ENCODE assay signal across 33 cellular contexts in the genomic region with DNA sequence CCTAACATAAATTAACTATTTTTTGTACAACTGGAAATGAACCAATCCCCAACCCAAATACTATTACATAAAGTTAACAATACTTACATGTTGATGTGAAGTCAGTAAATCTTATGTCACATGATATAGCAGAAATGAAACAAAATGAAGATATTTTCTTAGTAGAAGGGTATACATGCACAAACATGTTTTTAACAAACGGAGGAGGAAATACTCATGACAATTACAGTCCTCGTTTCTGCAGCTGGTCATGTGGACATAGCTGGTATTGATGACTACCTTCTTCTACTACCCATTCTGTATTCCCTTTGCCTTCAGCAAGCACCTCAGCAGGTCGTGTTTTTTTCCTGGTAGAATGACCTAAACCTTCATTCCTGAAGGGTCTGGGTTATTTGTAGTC.
A peak's percentile ranks its signal among the peaks of the same experiment; 100 is the strongest.
DNase-seq lines count a peak whose midpoint lies in the region; ATAC-seq, FAIRE-seq and TF ChIP-seq lines count a peak whose summit lies in the region.
"Had no signal": no experiment of that assay in that cellular context is flagged by ENCODE, and none has a peak within 500 bp of the region (broad histone marks: within the 10 kb centered on the region; RNA-seq: fewer than 3 reads in every experiment).

No MANE protein-coding gene starts in this region.

- H3K4me3 ChIP-seq in bronchial epithelial cell (ENCODE audit: low read depth, low read length) (no peak overlapping the region), epithelial cell of esophagus (ENCODE audit: low read length) (no peak overlapping the region), mesenchymal stem cell (ENCODE audit: insufficient read depth in 1 of 2, low read depth in 1 of 2, low read length in 2 of 2) (no peak overlapping the region)
- H3K4me3 ChIP-seq in naive thymus-derived CD4-positive, alpha-beta T cell (ENCODE audit: low read length) = no peak overlapping the region
- H3K4me3 ChIP-seq: A549; BLaER1; BLaER1 treated with 17β-estradiol and CSF1 and Interleukin-3, amounts not matched to agents 10 nM and 100 nM had no signal

- peak; percentile 60 for DNase-seq in bronchial epithelial cell (ENCODE audit: low read depth)
- peak; percentile 37 for DNase-seq in epithelial cell of esophagus (ENCODE audit: low read depth)
- no peak for DNase-seq in mesenchymal stem cell
- no peak for DNase-seq in naive thymus-derived CD4-positive, alpha-beta T cell
- DNase-seq: 8988T; ACHN; AML-193; BE2C; C1 segment of cervical spinal cord; Caco-2; Calu3; CD4-positive, alpha-beta memory T cell; CD4-positive, alpha-beta T cell; CD4-positive, CD25-positive, alpha-beta regulatory T cell; CD8-positive, alpha-beta memory T cell; CD8-positive, alpha-beta T cell; COR-L47; DMS 273 treated with DMSO at 0.1 percent for 48 hours; DMS153; DMS53; DMS79; DMS79 treated with DMSO at 0.1 percent for 48 hours; DND-41; EL had no signal

- no peak overlapping the region for H3K4me2 ChIP-seq in mesenchymal stem cell (ENCODE audit: low read length, poor library complexity, severe bottlenecking)
- H3K4me2 ChIP-seq: A549; BLaER1; BLaER1 treated with 17β-estradiol and CSF1 and Interleukin-3, amounts not matched to agents 10 nM and 100 nM had no signal

- H3K4me1 Mint-ChIP-seq in naive thymus-derived CD4-positive, alpha-beta T cell = no peaks in the 10 kb centered on the region
- H3K4me1 Mint-ChIP-seq: B cell; CD14-positive monocyte; CD4-positive, alpha-beta memory T cell; CD4-positive, CD25-positive, alpha-beta regulatory T cell; CD8-positive, alpha-beta memory T cell had no signal

- H2AFZ ChIP-seq in mesenchymal stem cell (ENCODE audit: low read depth, low read length) = no peak overlapping the region

- H4K91ac ChIP-seq in mesenchymal stem cell (ENCODE audit: low read length) = no peak overlapping the region

- no peak for TF ChIP-seq CTCF in bronchial epithelial cell (IDR thresholded peaks at IDR 0.05; ENCODE audit: insufficient read depth, low read length, severe bottlenecking)
- no peak for TF ChIP-seq CTCF in epithelial cell of esophagus (IDR thresholded peaks at IDR 0.05; ENCODE audit: insufficient read depth, low read depth, low read length, missing control alignments)

- H2BK120ac ChIP-seq in mesenchymal stem cell (ENCODE audit: low read depth, low read length) = no peak overlapping the region

- H3K79me1 ChIP-seq in mesenchymal stem cell (replicated peaks; ENCODE audit: low read length, poor library complexity, severe bottlenecking) = no peaks in the 10 kb centered on the region

- no peak overlapping the region for H2AK5ac ChIP-seq in mesenchymal stem cell (ENCODE audit: low read length, severe bottlenecking)

- no peak overlapping the region for H2BK12ac ChIP-seq in mesenchymal stem cell (ENCODE audit: low read length in 2 of 2)

- H3K4ac ChIP-seq in mesenchymal stem cell (ENCODE audit: low read depth in 1 of 2, low read length in 2 of 2) = no peak overlapping the region

- H2BK15ac ChIP-seq in mesenchymal stem cell (ENCODE audit: low read depth, poor library complexity, severe bottlenecking) = no peak overlapping the region

- intact Hi-C loops in naive thymus-derived CD4-positive, alpha-beta T cell (cut with micrococcal nuclease) = no loop called here

- WGBS in mesenchymal stem cell = 79% methylated on average over 2 of the region's 3 CpGs

- no peak overlapping the region for H4K8ac ChIP-seq in mesenchymal stem cell (ENCODE audit: low read length)

- H3K27ac ChIP-seq in mesenchymal stem cell (ENCODE audit: low read length, poor library complexity, severe bottlenecking) = no peak overlapping the region
- no peak overlapping the region for H3K27ac ChIP-seq in naive thymus-derived CD4-positive, alpha-beta T cell (ENCODE audit: low read depth, low read length)
- H3K27ac ChIP-seq: 22Rv1; A549; BLaER1; BLaER1 treated with 17β-estradiol and CSF1 and Interleukin-3, amounts not matched to agents 10 nM and 100 nM; C4-2B had no signal

- peaks cover 0 to 4% (median 0%) of the 10 kb centered on the region in 5 donors for H3K36me3 Mint-ChIP-seq in naive thymus-derived CD4-positive, alpha-beta T cell
- H3K36me3 Mint-ChIP-seq: CD14-positive monocyte; CD4-positive, alpha-beta memory T cell; CD4-positive, CD25-positive, alpha-beta regulatory T cell; CD8-positive, alpha-beta memory T cell; CD8-positive, alpha-beta T cell had no signal

- ATAC-seq in naive thymus-derived CD4-positive, alpha-beta T cell = no peak
- ATAC-seq: A549; CD8-positive, alpha-beta T cell had no signal

- no peaks in the 10 kb centered on the region for H3K36me3 ChIP-seq in bronchial epithelial cell (ENCODE audit: control insufficient read depth, insufficient read depth, low read length)
- H3K36me3 ChIP-seq in mesenchymal stem cell (ENCODE audit: control insufficient read depth in 1 of 2, insufficient read depth in 2 of 2, low read depth in 1 of 2, low read length in 2 of 2) = no peaks in the 10 kb centered on the region
- H3K36me3 ChIP-seq in naive thymus-derived CD4-positive, alpha-beta T cell (ENCODE audit: control insufficient read depth in 2 of 3, insufficient read depth in 3 of 3, low read length in 3 of 3) = no peaks in the 10 kb centered on the region
- H3K36me3 ChIP-seq: BE2C had no signal

- H3K27me3 ChIP-seq in bronchial epithelial cell (ENCODE audit: control insufficient read depth, insufficient read depth, low read length) (no peaks in the 10 kb centered on the region), mesenchymal stem cell (ENCODE audit: control insufficient read depth in 1 of 2, insufficient read depth in 1 of 2, low read length in 2 of 2) (no peaks in the 10 kb centered on the region)
- H3K27me3 ChIP-seq in naive thymus-derived CD4-positive, alpha-beta T cell (ENCODE audit: control insufficient read depth in 2 of 2, insufficient read depth in 2 of 2, low read length in 2 of 2) = no peaks in the 10 kb centered on the region
- H3K27me3 ChIP-seq: BE2C; BLaER1; BLaER1 treated with 17β-estradiol and CSF1 and Interleukin-3, amounts not matched to agents 10 nM and 100 nM had no signal

- H3K4me3 Mint-ChIP-seq in naive thymus-derived CD4-positive, alpha-beta T cell = no peak overlapping the region
- H3K4me3 Mint-ChIP-seq: B cell; CD14-positive monocyte; CD4-positive, alpha-beta memory T cell; CD4-positive, alpha-beta T cell; CD4-positive, CD25-positive, alpha-beta regulatory T cell; CD8-positive, alpha-beta memory T cell; CD8-positive, alpha-beta T cell had no signal

- H3K9ac ChIP-seq in mesenchymal stem cell (ENCODE audit: low read length) = no peak overlapping the region
- H3K9ac ChIP-seq: BLaER1; BLaER1 treated with 17β-estradiol and CSF1 and Interleukin-3, amounts not matched to agents 10 nM and 100 nM had no signal

- CTCF ChIA-PET in naive thymus-derived CD4-positive, alpha-beta T cell (lab: Charles Lee) = no interaction called here

- no peak for FAIRE-seq in bronchial epithelial cell (lab: Jason Lieb, UNC)
- FAIRE-seq: A204.1, A549, D721Med had no signal

- H3K14ac ChIP-seq in mesenchymal stem cell (ENCODE audit: low read length in 2 of 2) = no peak overlapping the region

- no peak overlapping the region for H3K23ac ChIP-seq in mesenchymal stem cell (ENCODE audit: low read length in 2 of 2)

- H3K4me1 ChIP-seq in mesenchymal stem cell (ENCODE audit: control insufficient read depth, insufficient read depth, low read depth, low read length) = peaks cover 2% of the 10 kb centered on the region
- no peaks in the 10 kb centered on the region for H3K4me1 ChIP-seq in naive thymus-derived CD4-positive, alpha-beta T cell (ENCODE audit: control insufficient read depth in 2 of 2, insufficient read depth in 2 of 2, low read length in 2 of 2)
- H3K4me1 ChIP-seq: A549; BE2C; BLaER1; BLaER1 treated with 17β-estradiol and CSF1 and Interleukin-3, amounts not matched to agents 10 nM and 100 nM; Caco-2 had no signal

- no peak overlapping the region for H3K27ac Mint-ChIP-seq in naive thymus-derived CD4-positive, alpha-beta T cell
- H3K27ac Mint-ChIP-seq: B cell; CD14-positive monocyte; CD4-positive, alpha-beta memory T cell; CD4-positive, alpha-beta T cell; CD4-positive, CD25-positive, alpha-beta regulatory T cell; CD8-positive, alpha-beta memory T cell; CD8-positive, alpha-beta T cell had no signal

- H3K27me3 Mint-ChIP-seq in naive thymus-derived CD4-positive, alpha-beta T cell = peaks cover 0 to 5% (median 0%) of the 10 kb centered on the region in 5 donors
- H3K27me3 Mint-ChIP-seq: CD4-positive, alpha-beta T cell; CD4-positive, CD25-positive, alpha-beta regulatory T cell had no signal

- no peak overlapping the region for H2BK5ac ChIP-seq in mesenchymal stem cell (ENCODE audit: low read depth, low read length, poor library complexity, severe bottlenecking)

- peaks cover 3% of the 10 kb centered on the region for H3K9me3 ChIP-seq in mesenchymal stem cell (ENCODE audit: control insufficient read depth, low read length)
- peaks cover 0 to 6% (median 0%) of the 10 kb centered on the region in 3 experiments for H3K9me3 ChIP-seq in naive thymus-derived CD4-positive, alpha-beta T cell (ENCODE audit: control insufficient read depth in 2 of 3, low read length in 3 of 3)
- H3K9me3 ChIP-seq: A549, BE2C, Caco-2 had no signal

- H3K18ac ChIP-seq in mesenchymal stem cell (ENCODE audit: low read depth in 1 of 2, low read length in 2 of 2) = no peak overlapping the region

- POLR2A ChIA-PET in naive thymus-derived CD4-positive, alpha-beta T cell (lab: Charles Lee) = no interaction called here

- H3K9me3 Mint-ChIP-seq in naive thymus-derived CD4-positive, alpha-beta T cell = peaks cover 0 to 12% (median 3%) of the 10 kb centered on the region in 11 donors

Comparison
In these comparisons a context has a peak if more than half of its experiments do, and no peak if none do; other contexts are left out.
1. DNase-seq: peak in bronchial epithelial cell (single experiment) and epithelial cell of esophagus (single experiment); none in mesenchymal stem cell (single experiment) and naive thymus-derived CD4-positive, alpha-beta T cell (0 of 9).